In genomic region chr5:134114886-134115805, GRCh38 we compare ENCODE assay signal across 1 cellular context.
TF ChIP-seq lines count a peak whose summit lies in the region.

No MANE protein-coding gene starts in this region.

TF ChIP-seq in HepG2, 621 proteins besides CTCF, POLR2A, EP300 and RAD21 (continued from another document):
- TF ChIP-seq, protein P1, sequence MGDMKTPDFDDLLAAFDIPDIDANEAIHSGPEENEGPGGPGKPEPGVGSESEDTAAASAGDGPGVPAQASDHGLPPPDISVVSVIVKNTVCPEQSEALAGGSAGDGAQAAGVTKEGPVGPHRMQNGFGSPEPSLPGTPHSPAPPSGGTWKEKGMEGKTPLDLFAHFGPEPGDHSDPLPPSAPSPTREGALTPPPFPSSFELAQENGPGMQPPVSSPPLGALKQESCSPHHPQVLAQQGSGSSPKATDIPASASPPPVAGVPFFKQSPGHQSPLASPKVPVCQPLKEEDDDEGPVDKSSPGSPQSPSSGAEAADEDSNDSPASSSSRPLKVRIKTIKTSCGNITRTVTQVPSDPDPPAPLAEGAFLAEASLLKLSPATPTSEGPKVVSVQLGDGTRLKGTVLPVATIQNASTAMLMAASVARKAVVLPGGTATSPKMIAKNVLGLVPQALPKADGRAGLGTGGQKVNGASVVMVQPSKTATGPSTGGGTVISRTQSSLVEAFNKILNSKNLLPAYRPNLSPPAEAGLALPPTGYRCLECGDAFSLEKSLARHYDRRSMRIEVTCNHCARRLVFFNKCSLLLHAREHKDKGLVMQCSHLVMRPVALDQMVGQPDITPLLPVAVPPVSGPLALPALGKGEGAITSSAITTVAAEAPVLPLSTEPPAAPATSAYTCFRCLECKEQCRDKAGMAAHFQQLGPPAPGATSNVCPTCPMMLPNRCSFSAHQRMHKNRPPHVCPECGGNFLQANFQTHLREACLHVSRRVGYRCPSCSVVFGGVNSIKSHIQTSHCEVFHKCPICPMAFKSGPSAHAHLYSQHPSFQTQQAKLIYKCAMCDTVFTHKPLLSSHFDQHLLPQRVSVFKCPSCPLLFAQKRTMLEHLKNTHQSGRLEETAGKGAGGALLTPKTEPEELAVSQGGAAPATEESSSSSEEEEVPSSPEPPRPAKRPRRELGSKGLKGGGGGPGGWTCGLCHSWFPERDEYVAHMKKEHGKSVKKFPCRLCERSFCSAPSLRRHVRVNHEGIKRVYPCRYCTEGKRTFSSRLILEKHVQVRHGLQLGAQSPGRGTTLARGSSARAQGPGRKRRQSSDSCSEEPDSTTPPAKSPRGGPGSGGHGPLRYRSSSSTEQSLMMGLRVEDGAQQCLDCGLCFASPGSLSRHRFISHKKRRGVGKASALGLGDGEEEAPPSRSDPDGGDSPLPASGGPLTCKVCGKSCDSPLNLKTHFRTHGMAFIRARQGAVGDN (CRISPR knock-in tag; IDR thresholded peaks at IDR 0.05), result peak; percentile 58
- no peak for TF ChIP-seq MZF1 (CRISPR knock-in tag; IDR thresholded peaks at IDR 0.05; ENCODE audit: borderline replicate concordance)
- peak; percentile 58; the same call in 1 of the 2 replicates for TF ChIP-seq RBFOX2 (IDR thresholded peaks at IDR 0.05; ENCODE audit: low read depth, low read length)
- TF ChIP-seq POGK (CRISPR knock-in tag; conservative IDR thresholded peaks at IDR 0.05), result 0 out of 2 replicates have a peak, but pooled peaks have one; percentile 25
- no peak; the same call in 1 of the 2 replicates for TF ChIP-seq ZNF235 (CRISPR knock-in tag; IDR thresholded peaks at IDR 0.05; ENCODE audit: borderline replicate concordance)
- peak; percentile 21; the same call in 1 of the 2 replicates for TF ChIP-seq REPIN1 (CRISPR knock-in tag; IDR thresholded peaks at IDR 0.05; ENCODE audit: borderline replicate concordance, low read depth)
- peak; percentile 57 for TF ChIP-seq RARA (CRISPR knock-in tag; IDR thresholded peaks at IDR 0.05)
- TF ChIP-seq, protein P2, sequence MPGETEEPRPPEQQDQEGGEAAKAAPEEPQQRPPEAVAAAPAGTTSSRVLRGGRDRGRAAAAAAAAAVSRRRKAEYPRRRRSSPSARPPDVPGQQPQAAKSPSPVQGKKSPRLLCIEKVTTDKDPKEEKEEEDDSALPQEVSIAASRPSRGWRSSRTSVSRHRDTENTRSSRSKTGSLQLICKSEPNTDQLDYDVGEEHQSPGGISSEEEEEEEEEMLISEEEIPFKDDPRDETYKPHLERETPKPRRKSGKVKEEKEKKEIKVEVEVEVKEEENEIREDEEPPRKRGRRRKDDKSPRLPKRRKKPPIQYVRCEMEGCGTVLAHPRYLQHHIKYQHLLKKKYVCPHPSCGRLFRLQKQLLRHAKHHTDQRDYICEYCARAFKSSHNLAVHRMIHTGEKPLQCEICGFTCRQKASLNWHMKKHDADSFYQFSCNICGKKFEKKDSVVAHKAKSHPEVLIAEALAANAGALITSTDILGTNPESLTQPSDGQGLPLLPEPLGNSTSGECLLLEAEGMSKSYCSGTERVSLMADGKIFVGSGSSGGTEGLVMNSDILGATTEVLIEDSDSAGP (CRISPR knock-in tag; IDR thresholded peaks at IDR 0.05; ENCODE audit: borderline replicate concordance), result peak; percentile 58; the same call in 1 of the 2 replicates
- 0 out of 2 replicates have a peak, but pooled peaks have one; percentile 30 for TF ChIP-seq MEIS2 (CRISPR knock-in tag; IDR thresholded peaks at IDR 0.05)
- TF ChIP-seq ZFY (CRISPR knock-in tag; IDR thresholded peaks at IDR 0.05), result peak; percentile 12; the same call in 1 of the 2 replicates
- peak; percentile 65; the same call in 1 of the 2 replicates for TF ChIP-seq TFAP4 (IDR thresholded peaks at IDR 0.05; ENCODE audit: borderline replicate concordance, low read depth)
